In the genomic region with DNA sequence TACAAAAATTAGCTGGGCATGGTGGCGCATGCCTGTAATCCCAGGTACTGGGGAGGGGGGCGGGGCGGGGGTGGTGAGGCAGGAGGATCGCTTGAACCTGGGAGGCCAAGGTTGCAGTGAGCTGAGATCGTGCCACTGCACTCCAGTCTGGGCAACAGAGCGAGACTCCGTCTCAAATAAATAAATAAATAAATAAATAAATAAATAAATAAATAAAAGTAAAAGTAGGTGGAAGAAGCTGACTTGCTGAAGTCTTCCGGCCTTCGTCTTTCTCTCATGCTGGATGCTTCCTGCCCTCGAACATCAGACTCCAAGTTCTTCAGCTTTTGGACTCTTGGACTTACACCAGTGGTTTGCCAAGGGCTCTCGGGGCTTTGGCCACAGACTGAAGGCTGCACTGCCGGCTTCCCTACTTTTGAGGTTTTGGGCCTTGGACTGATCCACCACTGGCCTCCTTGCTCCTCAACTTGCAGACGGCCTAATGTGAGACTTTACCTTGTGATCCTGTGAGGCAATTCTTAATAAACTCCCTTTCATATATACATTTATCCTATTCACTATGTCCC, we compare ENCODE assay signal across 6 cellular contexts. TPM values are rescaled to one million over a fixed set of nuclear protein-coding genes. Genes with fewer than 3 reads are reported as not detected.
A peak's percentile ranks its signal among the peaks of the same experiment; 100 is the strongest.
DNase-seq lines count a peak whose midpoint lies in the region; ATAC-seq and TF ChIP-seq lines count a peak whose summit lies in the region.
"Not testable (repeated sequence)": the region's sequence is repeated elsewhere in the genome, so short reads cannot be mapped to it uniquely, and the experiment has no call there.

No MANE protein-coding gene starts in this region.

- CTCF ChIA-PET in WTC11 (lab: Charles Lee) = interaction anchor here (0.6 to 3.9 kb wide), 29 partner anchors 8 to 519 kb away, joined by 3 to 66 read pairs (median 4); partner anchors contain the start of genes ANKRD52, CNPY2, ESYT1 and GLS2

- POLR2A ChIA-PET in WTC11 (lab: Charles Lee) = interaction anchor here (0.5 to 2.4 kb wide), 9 partner anchors 8 to 502 kb away, joined by 3 to 13 read pairs (median 4); partner anchors contain the start of genes ANKRD52, CNPY2, RNF41 and SMARCC2

- H3K27ac ChIP-seq in uterus = peak overlapping the region; percentile 94

- H3K36me3 ChIP-seq in uterus = not testable (repeated sequence)

- intact Hi-C loops in uterus (cut with DNase I; ENCODE audit: low total_unique reads) = not testable (repeated sequence)

- not testable (repeated sequence) for H3K4me1 ChIP-seq in uterus

- H3K27ac Mint-ChIP-seq in WTC11 (peak overlapping the region; percentile 97), chondrocyte (ENCODE audit: unreplicated experiment) (peak overlapping the region; percentile 91), osteocyte (ENCODE audit: unreplicated experiment) (peak overlapping the region; percentile 95)

- H3K9me3 ChIP-seq in iPS-18c (ENCODE audit: control insufficient read depth, insufficient read depth, low read length); uterus: not testable (repeated sequence)

- not testable (repeated sequence) for H3K27me3 ChIP-seq in uterus

- not testable (repeated sequence) for TF ChIP-seq POLR2A in uterus (IDR thresholded peaks at IDR 0.05)

- peak overlapping the region; percentile 56 for H3K4me3 ChIP-seq in HFF-Myc (replicated peaks; ENCODE audit: low read depth, low read length)
- H3K4me3 ChIP-seq in iPS-18c (ENCODE audit: insufficient read depth, low read depth, low read length) = peak overlapping the region; percentile 97
- peak overlapping the region; percentile 62 to 71 for H3K4me3 ChIP-seq in uterus

- not testable (repeated sequence) for DNase-seq in HFF-Myc (ENCODE audit: extremely low read depth, low read depth); WTC11 (ENCODE audit: low spot score); osteocyte (ENCODE audit: extremely low spot score, unreplicated experiment); uterus
- DNase-seq in chondrocyte (ENCODE audit: low spot score) = peak; percentile 0

- not testable (repeated sequence) for ATAC-seq in WTC11

- H3K36me3 Mint-ChIP-seq in WTC11 (peaks cover 18% of the 10 kb centered on the region), osteocyte (ENCODE audit: unreplicated experiment) (peaks cover 11% of the 10 kb centered on the region)
- H3K36me3 Mint-ChIP-seq in chondrocyte (ENCODE audit: low read depth) = not testable (repeated sequence)

- TF ChIP-seq CTCF in HFF-Myc (IDR thresholded peaks at IDR 0.05; ENCODE audit: low read depth, low read length, missing control alignments); WTC11 (IDR thresholded peaks at IDR 0.05); chondrocyte (IDR thresholded peaks at IDR 0.05); osteocyte (IDR thresholded peaks at IDR 0.05); uterus (IDR thresholded peaks at IDR 0.05): not testable (repeated sequence)

- H3K9me3 Mint-ChIP-seq in WTC11; chondrocyte (ENCODE audit: low read depth); osteocyte (ENCODE audit: unreplicated experiment): not testable (repeated sequence)

- H3K4me1 Mint-ChIP-seq in WTC11 (peaks cover 14% of the 10 kb centered on the region), chondrocyte (ENCODE audit: low read depth) (peaks cover 32% of the 10 kb centered on the region), osteocyte (ENCODE audit: unreplicated experiment) (peaks cover 28% of the 10 kb centered on the region)

- peak overlapping the region; percentile 84 for H3K4me3 Mint-ChIP-seq in WTC11
- H3K4me3 Mint-ChIP-seq in chondrocyte (ENCODE audit: unreplicated experiment) = peak overlapping the region; percentile 87
- H3K4me3 Mint-ChIP-seq in osteocyte (ENCODE audit: unreplicated experiment) = peak overlapping the region; percentile 85

- H3K27me3 Mint-ChIP-seq in WTC11 (ENCODE audit: low read depth); chondrocyte (ENCODE audit: low read depth); osteocyte (ENCODE audit: unreplicated experiment): not testable (repeated sequence)

RNA-seq across cellular contexts. Expression of gene COQ10A, which starts 0.6 kb away (rescaled TPM):
- 22.7 to 26.2 TPM (median 24.4 TPM) in 3 replicates for total RNA-seq in WTC11 (2021)
- 9.0 to 15.6 TPM (median 9.8 TPM) in 3 replicates for total RNA-seq in chondrocyte
- 12.8 and 14.4 TPM in 2 replicates for total RNA-seq in osteocyte
- 10 to 100 TPM in 3 of 4 donors, 1 to 10 TPM in 1; 2.1 to 28.9 (median 15.2) TPM for total RNA-seq in uterus

RNA-seq across cellular contexts. Expression of gene ANKRD52, which starts 8.0 kb away (rescaled TPM):
- 33.0 to 41.2 TPM (median 38.6 TPM) in 3 replicates for total RNA-seq in WTC11 (2021)
- total RNA-seq in chondrocyte = 99.9 to 113 TPM (median 106 TPM) in 3 replicates
- total RNA-seq in osteocyte = 67.7 and 75.4 TPM in 2 replicates
- total RNA-seq in uterus = 10 to 100 TPM in 2 of 4 donors, 1 to 10 TPM in 1, under 1 TPM in 1; 0.88 to 35.4 (median 15.5) TPM

RNA-seq across cellular contexts. Expression of gene CS, which starts 34.0 kb away (rescaled TPM):
- total RNA-seq in WTC11 (2021) (241 to 275 TPM (median 246 TPM) in 3 replicates), chondrocyte (160 to 174 TPM (median 171 TPM) in 3 replicates), osteocyte (199 and 206 TPM in 2 replicates), uterus (100 to 1,000 TPM in 1 of 4 donors, 10 to 100 TPM in 3; 40.0 to 157 (median 72.8) TPM)

RNA-seq across cellular contexts. Expression of gene SLC39A5, which starts 36.3 kb away (rescaled TPM):
- 0.26 to 0.62 TPM (median 0.46 TPM) in 3 replicates for total RNA-seq in WTC11 (2021)
- total RNA-seq in chondrocyte = 0.41 to 0.68 TPM (median 0.47 TPM) in 3 replicates
- 0.81 TPM in 1 of 2 replicates, not detected in the other for total RNA-seq in osteocyte
- total RNA-seq in uterus = 1 to 10 TPM in 1 of 4 donors, under 1 TPM in 2, not detected in 1; 0.29 to 1.8 (median 0.52) TPM

RNA-seq across cellular contexts. Expression of gene NABP2, which starts 42.0 kb away (rescaled TPM):
- total RNA-seq in WTC11 (2021) (42.7 to 47.9 TPM (median 47.5 TPM) in 3 replicates), chondrocyte (36.6 to 50.7 TPM (median 38.7 TPM) in 3 replicates), osteocyte (42.1 and 45.3 TPM in 2 replicates), uterus (10 to 100 TPM in 2 of 4 donors, 1 to 10 TPM in 2; 5.0 to 28.4 (median 12.2) TPM)
